8 cellular contexts compared by ENCODE assay signal in the genomic region with DNA sequence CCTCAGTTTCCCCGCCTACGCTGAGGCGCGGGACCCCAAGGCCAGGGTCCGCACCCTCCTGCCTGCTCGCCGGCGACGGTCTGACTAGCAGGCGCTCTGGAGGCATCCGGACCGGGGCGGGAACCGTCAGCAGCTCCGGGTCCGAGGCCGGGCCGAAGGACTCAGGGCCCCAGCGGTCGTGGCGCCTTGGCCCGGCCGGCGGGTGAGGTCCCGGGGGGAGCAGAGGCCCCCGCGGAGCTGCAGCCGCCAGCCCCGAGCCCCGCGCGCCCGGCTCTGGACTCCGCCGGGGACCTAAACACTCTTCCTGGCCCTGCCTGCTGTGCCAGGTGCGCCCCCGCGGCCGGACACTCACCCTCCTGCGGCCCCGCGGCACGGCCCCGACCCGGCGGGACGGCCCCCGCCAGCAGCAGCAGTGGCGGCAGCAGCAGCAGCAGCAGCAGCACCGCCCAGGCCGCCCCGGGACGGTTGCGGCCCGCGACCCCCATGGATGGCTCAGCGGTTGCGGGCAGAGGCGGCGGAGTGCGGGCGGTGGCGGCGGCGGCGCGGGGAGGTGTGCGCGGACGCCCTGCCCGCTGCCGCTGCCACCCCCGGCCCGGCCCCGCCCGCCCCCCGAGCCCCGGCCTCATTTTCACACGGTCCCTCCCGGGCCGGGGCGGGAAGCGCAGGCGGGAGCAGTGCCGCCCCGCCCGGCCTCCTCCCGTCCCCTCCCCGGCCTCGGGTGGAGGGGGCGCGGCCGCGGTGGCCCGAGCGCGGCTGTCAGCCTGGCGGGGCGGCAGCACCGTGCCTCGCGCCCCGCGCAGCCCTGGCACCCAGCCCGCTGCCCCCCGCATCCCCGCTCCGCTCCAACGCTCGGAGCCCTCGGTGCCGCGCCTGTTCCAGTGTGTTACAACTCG. TPM values are rescaled to one million over a fixed set of nuclear protein-coding genes. Genes with fewer than 3 reads are reported as not detected.
DNase-seq lines count a peak whose midpoint lies in the region; TF ChIP-seq lines count a peak whose summit lies in the region.

SCUBE2 (minus strand) TSS at position 556 of the 893 bp plus-strand sequence; CDS start at position 485, 71 bp downstream.

- H3K27me3 ChIP-seq in kidney epithelial cell (ENCODE audit: control insufficient read depth, insufficient read depth, low read length) (peaks cover 22% of the 10 kb centered on the region), subcutaneous abdominal adipose tissue (ENCODE audit: control insufficient read depth in 5 of 5, insufficient read depth in 4 of 5, low read length in 5 of 5) (peaks cover 0 to 4% (median 0%) of the 10 kb centered on the region in 5 donors)

- peaks cover 2 to 27% (median 22%) of the 10 kb centered on the region in 5 donors for H3K4me1 ChIP-seq in subcutaneous abdominal adipose tissue (ENCODE audit: control insufficient read depth in 5 of 5, insufficient read depth in 5 of 5, low read length in 5 of 5)

- DNase-seq in DMS 273 (lab: John Stamatoyannopoulos, UW; ENCODE audit: unreplicated experiment) = peak; percentile 42
- no peak for DNase-seq in DMS 273 treated with DMSO at 0.1 percent for 48 hours (lab: John Stamatoyannopoulos, UW)
- no peak for DNase-seq in astrocyte of the spinal cord (ENCODE audit: low read depth, low spot score)
- DNase-seq in kidney epithelial cell (ENCODE audit: low read depth) = no peak
- DNase-seq in stimulated activated naive CD4-positive, alpha-beta T cell (lab: John Stamatoyannopoulos, UW) = no peak
- no peak for DNase-seq in KBM-7
- DNase-seq in NCI-H748 (lab: John Stamatoyannopoulos, UW; ENCODE audit: unreplicated experiment) = no peak

- H3K36me3 ChIP-seq in kidney epithelial cell (ENCODE audit: control insufficient read depth, insufficient read depth, low read length) = no peaks in the 10 kb centered on the region
- no peaks in the 10 kb centered on the region for H3K36me3 ChIP-seq in subcutaneous abdominal adipose tissue (ENCODE audit: control insufficient read depth in 5 of 5, insufficient read depth in 5 of 5, low read length in 5 of 5)

- in situ Hi-C loops in astrocyte of the spinal cord (cut with HindIII; ENCODE audit: low sequenced_read_pairs) = no loop called here
- in situ Hi-C loops in KBM-7 (cut with MboI; ENCODE audit: low pct_unique_long_range_greater_than_20kb, low sequenced_read_pairs) = no loop called here

- H3K9ac ChIP-seq in subcutaneous abdominal adipose tissue (ENCODE audit: low read length in 5 of 5) = peak within 1 kb of the TSS in 4 of 5 donors; percentile 23 to 61 (median 46)

- no peak within 1 kb of the TSS for H3K27ac ChIP-seq in subcutaneous abdominal adipose tissue (ENCODE audit: low read depth, low read length)

- no peaks in the 10 kb centered on the region for H3K9me3 ChIP-seq in subcutaneous abdominal adipose tissue (ENCODE audit: control insufficient read depth in 5 of 5, low read length in 5 of 5)

- no peak for TF ChIP-seq CTCF in astrocyte of the spinal cord (IDR thresholded peaks at IDR 0.05; ENCODE audit: low read depth, low read length)
- TF ChIP-seq CTCF in kidney epithelial cell (IDR thresholded peaks at IDR 0.05; ENCODE audit: insufficient read depth, low read length, poor library complexity, severe bottlenecking) = no peak

- H3K4me3 ChIP-seq in astrocyte of the spinal cord (ENCODE audit: low read depth, low read length) (peak within 1 kb of the TSS; percentile 26), kidney epithelial cell (ENCODE audit: low read depth, low read length) (peak within 1 kb of the TSS; percentile 38), subcutaneous abdominal adipose tissue (ENCODE audit: low read depth in 1 of 5, low read length in 5 of 5) (peak within 1 kb of the TSS; percentile 32 to 67 (median 63))

RNA-seq across cellular contexts. Expression of gene SCUBE2, which starts in this region (rescaled TPM):
- 0.89 and 1.3 TPM in 2 replicates for total RNA-seq in kidney epithelial cell
